Comparison of ENCODE assay signal across 11 cellular contexts in the genomic region with DNA sequence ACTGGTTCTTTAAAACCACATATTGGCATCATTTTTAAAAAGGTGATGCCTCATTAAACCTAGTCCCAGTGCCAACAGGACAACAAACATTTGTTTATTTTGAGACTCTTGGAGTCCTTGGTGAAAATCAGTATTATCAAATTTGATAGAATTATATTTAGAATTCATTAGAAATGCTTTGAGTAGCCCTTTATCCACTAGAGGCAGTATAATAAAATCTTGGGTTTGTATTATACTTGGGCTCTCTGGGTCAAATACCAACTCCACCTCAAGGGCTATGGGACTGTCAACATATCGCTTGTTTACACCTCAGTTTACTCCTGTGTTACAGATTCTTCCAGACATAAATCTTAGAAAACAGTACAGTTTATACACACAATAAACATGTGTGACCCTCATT.
A peak's percentile ranks its signal among the peaks of the same experiment; 100 is the strongest.
DNase-seq lines count a peak whose midpoint lies in the region; ATAC-seq and TF ChIP-seq lines count a peak whose summit lies in the region.
"Had no signal": no experiment of that assay in that cellular context is flagged by ENCODE, and none has a peak within 500 bp of the region (broad histone marks: within the 10 kb centered on the region; RNA-seq: fewer than 3 reads in every experiment).

No MANE protein-coding gene starts in this region.

- no peaks in the 10 kb centered on the region for H3K4me1 Mint-ChIP-seq in osteocyte (ENCODE audit: unreplicated experiment)

- no peaks in the 10 kb centered on the region for H3K36me3 Mint-ChIP-seq in osteocyte (ENCODE audit: unreplicated experiment)

- in situ Hi-C loops in astrocyte of the spinal cord (cut with HindIII; ENCODE audit: low sequenced_read_pairs) = no loop called here

- DNase-seq in DMS53 (lab: John Stamatoyannopoulos, UW) = peak; percentile 35
- no peak for DNase-seq in DMS53 treated with DMSO at 0.1 percent for 48 hours (lab: John Stamatoyannopoulos, UW; ENCODE audit: unreplicated experiment)
- DNase-seq in astrocyte of the spinal cord (ENCODE audit: low read depth, low spot score) = no peak
- no peak for DNase-seq in osteocyte (ENCODE audit: extremely low spot score, unreplicated experiment)
- no peak for DNase-seq in NCI-H1092 (lab: John Stamatoyannopoulos, UW)
- no peak for DNase-seq in SHP77 (lab: John Stamatoyannopoulos, UW)
- no peak for DNase-seq in DMS153 treated with DMSO at 0.1 percent for 48 hours (lab: John Stamatoyannopoulos, UW; ENCODE audit: unreplicated experiment)
- DNase-seq: colonic mucosa, left colon, NCI-H748 treated with DMSO at 0.1 percent for 48 hours had no signal

- peak; percentile 61 for ATAC-seq in HG03442 (IDR thresholded peaks at IDR 0.05; ENCODE audit: unreplicated experiment)
- ATAC-seq: left colon had no signal

- no peaks in the 10 kb centered on the region for H3K9me3 Mint-ChIP-seq in osteocyte (ENCODE audit: unreplicated experiment)

- H3K27me3 Mint-ChIP-seq in osteocyte (ENCODE audit: unreplicated experiment) = peaks cover 12% of the 10 kb centered on the region

- H3K4me3 ChIP-seq in astrocyte of the spinal cord (ENCODE audit: low read depth, low read length) = no peak overlapping the region
- H3K4me3 ChIP-seq: colonic mucosa had no signal

- TF ChIP-seq CTCF in astrocyte of the spinal cord (IDR thresholded peaks at IDR 0.05; ENCODE audit: low read depth, low read length) (peak; percentile 47), osteocyte (IDR thresholded peaks at IDR 0.05) (peak; percentile 54)

- H3K4me3 Mint-ChIP-seq in osteocyte (ENCODE audit: unreplicated experiment) = no peak overlapping the region

- no peak overlapping the region for H3K27ac Mint-ChIP-seq in osteocyte (ENCODE audit: unreplicated experiment)
